1 cellular context compared by ENCODE assay signal in genomic region chr2:200655918-200656580, GRCh38.
TF ChIP-seq lines count a peak whose summit lies in the region.

No MANE protein-coding gene starts in this region.

TF ChIP-seq in HepG2, 621 proteins besides CTCF, POLR2A, EP300 and RAD21 (continued from another document):
- TF ChIP-seq PAXIP1 (CRISPR knock-in tag; conservative IDR thresholded peaks at IDR 0.05) (no peak), ZNF512B (CRISPR knock-in tag; IDR thresholded peaks at IDR 0.05; ENCODE audit: borderline replicate concordance) (no peak), SP2 (CRISPR knock-in tag; IDR thresholded peaks at IDR 0.05) (no peak), REST (IDR thresholded peaks at IDR 0.05; ENCODE audit: borderline replicate concordance in 1 of 2, low read depth in 1 of 2, low read length in 2 of 2) (no peak), HDAC6 (IDR thresholded peaks at IDR 0.05; ENCODE audit: low read depth, low read length) (no peak), MTF1 (CRISPR knock-in tag; IDR thresholded peaks at IDR 0.05) (no peak), ZNF101 (CRISPR knock-in tag; IDR thresholded peaks at IDR 0.05; ENCODE audit: borderline replicate concordance, low read depth) (no peak), NCOR1 (IDR thresholded peaks at IDR 0.05; ENCODE audit: borderline replicate concordance, low read length) (no peak), ZNF749 (CRISPR knock-in tag; IDR thresholded peaks at IDR 0.05; ENCODE audit: borderline replicate concordance) (no peak), ZNF781 (CRISPR knock-in tag; IDR thresholded peaks at IDR 0.05; ENCODE audit: borderline replicate concordance, not compliant biosample characterization) (no peak), SRSF4 (IDR thresholded peaks at IDR 0.05; ENCODE audit: low read depth, low read length, poor library complexity, severe bottlenecking) (no peak), CAMTA2 (CRISPR knock-in tag; IDR thresholded peaks at IDR 0.05; ENCODE audit: borderline replicate concordance) (no peak), HOXA5 (CRISPR knock-in tag; IDR thresholded peaks at IDR 0.05) (no peak), BORCS8-MEF2B (CRISPR knock-in tag; IDR thresholded peaks at IDR 0.05) (no peak), GABPB1 (CRISPR knock-in tag; IDR thresholded peaks at IDR 0.05) (no peak), ZNF615 (CRISPR knock-in tag; IDR thresholded peaks at IDR 0.05; ENCODE audit: borderline replicate concordance) (no peak)
TF ChIP-seq in HepG2: peak in this region for 0.
